ENCODE assay signal across 15 cellular contexts in genomic region chr2:186968277-186968676, GRCh38.
DNase-seq lines count a peak whose midpoint lies in the region; ATAC-seq, FAIRE-seq and TF ChIP-seq lines count a peak whose summit lies in the region.
"Had no signal": no experiment of that assay in that cellular context is flagged by ENCODE, and none has a peak within 500 bp of the region (broad histone marks: within the 10 kb centered on the region; RNA-seq: fewer than 3 reads in every experiment).

No MANE protein-coding gene starts in this region.

- no peaks in the 10 kb centered on the region for H3K27me3 Mint-ChIP-seq in activated T-helper 1 cell treated with anti-CD3 and anti-CD28 coated beads, Interleukin-12 subunit alpha, Interleukin-12 subunit beta, Interleukin-2, Interleukin-4 antibody, amounts not matched to agents 30 ng/mL and 10 ng/mL and 1 ng/mL, durations not matched to agents 14 hours and 24 hours and 36 hours (ENCODE audit: insufficient read depth)

- H3K4me3 Mint-ChIP-seq in activated T-helper 1 cell treated with anti-CD3 and anti-CD28 coated beads, Interleukin-12 subunit alpha, Interleukin-12 subunit beta, Interleukin-2, Interleukin-4 antibody, amounts not matched to agents 30 ng/mL and 10 ng/mL and 1 ng/mL, durations not matched to agents 14 hours and 24 hours and 36 hours = no peak overlapping the region
- H3K4me3 Mint-ChIP-seq: nephron had no signal

- H3K4me2 ChIP-seq in KMS-11 = peak overlapping the region; percentile 81

- no peaks in the 10 kb centered on the region for H3K9me3 Mint-ChIP-seq in activated T-helper 1 cell treated with anti-CD3 and anti-CD28 coated beads, Interleukin-12 subunit alpha, Interleukin-12 subunit beta, Interleukin-2, Interleukin-4 antibody, amounts not matched to agents 30 ng/mL and 10 ng/mL and 1 ng/mL, durations not matched to agents 14 hours and 24 hours and 36 hours
- H3K9me3 Mint-ChIP-seq: nephron had no signal

- H3K27ac Mint-ChIP-seq in activated T-helper 1 cell treated with anti-CD3 and anti-CD28 coated beads, Interleukin-12 subunit alpha, Interleukin-12 subunit beta, Interleukin-2, Interleukin-4 antibody, amounts not matched to agents 30 ng/mL and 10 ng/mL and 1 ng/mL, durations not matched to agents 14 hours and 24 hours and 36 hours = no peak overlapping the region
- H3K27ac Mint-ChIP-seq: nephron had no signal

- H3K4me1 ChIP-seq in KMS-11 (ENCODE audit: low read depth, poor library complexity, severe bottlenecking) (peaks cover 77% of the 10 kb centered on the region), kidney (ENCODE audit: control insufficient read depth in 1 of 2, insufficient read depth in 1 of 2, low read depth in 1 of 2, low read length in 2 of 2) (no peaks in the 10 kb centered on the region), HAP-1 (no peaks in the 10 kb centered on the region)

- in situ Hi-C loops in GM13977 (cut with MboI; ENCODE audit: low pct_unique_long_range_greater_than_20kb, low sequenced_read_pairs, unreplicated experiment) (no loop called here), HAP-1 (cut with MboI; ENCODE audit: low sequenced_read_pairs) (no loop called here)

- FAIRE-seq in kidney (lab: Jason Lieb, UNC) = no peak

- H3K27ac ChIP-seq in KMS-11 (peak overlapping the region; percentile 92), kidney (ENCODE audit: low read depth in 2 of 2, low read length in 2 of 2) (no peak overlapping the region)
- H3K27ac ChIP-seq: VCaP had no signal

- no peaks in the 10 kb centered on the region; the same call in 1 of the 2 replicates for H3K27me3 ChIP-seq in KMS-11 (ENCODE audit: insufficient read depth, low read depth)
- no peaks in the 10 kb centered on the region for H3K27me3 ChIP-seq in HAP-1 (ENCODE audit: low read depth)

- peak overlapping the region; percentile 68 for H2AFZ ChIP-seq in KMS-11 (ENCODE audit: low read depth)

- H3K4me1 Mint-ChIP-seq in activated T-helper 1 cell treated with anti-CD3 and anti-CD28 coated beads, Interleukin-12 subunit alpha, Interleukin-12 subunit beta, Interleukin-2, Interleukin-4 antibody, amounts not matched to agents 30 ng/mL and 10 ng/mL and 1 ng/mL, durations not matched to agents 14 hours and 24 hours and 36 hours (ENCODE audit: low read depth) = no peaks in the 10 kb centered on the region
- H3K4me1 Mint-ChIP-seq: nephron had no signal

- no peak for TF ChIP-seq CTCF in GM13977 (IDR thresholded peaks at IDR 0.05; ENCODE audit: extremely low read depth, insufficient read depth, missing control alignments)
- TF ChIP-seq CTCF in KMS-11 (conservative IDR thresholded peaks at IDR 0.05; ENCODE audit: low read depth, low read length) = no peak
- TF ChIP-seq CTCF in kidney (IDR thresholded peaks at IDR 0.05; ENCODE audit: borderline replicate concordance, extremely low read depth, insufficient read depth) = no peak

- no peaks in the 10 kb centered on the region for H3K9me3 ChIP-seq in kidney (ENCODE audit: control insufficient read depth in 1 of 2, low read length in 2 of 2)
- no peaks in the 10 kb centered on the region for H3K9me3 ChIP-seq in HAP-1

- H3K36me3 Mint-ChIP-seq in activated T-helper 1 cell treated with anti-CD3 and anti-CD28 coated beads, Interleukin-12 subunit alpha, Interleukin-12 subunit beta, Interleukin-2, Interleukin-4 antibody, amounts not matched to agents 30 ng/mL and 10 ng/mL and 1 ng/mL, durations not matched to agents 14 hours and 24 hours and 36 hours (ENCODE audit: low read depth) = no peaks in the 10 kb centered on the region

- intact Hi-C loops in kidney (cut with DNase I) = no loop called here
- intact Hi-C loops in activated T-helper 1 cell treated with anti-CD3 and anti-CD28 coated beads, Interleukin-12 subunit alpha, Interleukin-12 subunit beta, Interleukin-2, Interleukin-4 antibody, amounts not matched to agents 30 ng/mL and 10 ng/mL and 1 ng/mL, durations not matched to agents 14 hours and 24 hours and 36 hours (cut with micrococcal nuclease) = no loop called here

- H3K4me3 ChIP-seq in KMS-11 (IDR thresholded peaks at IDR 0.05; ENCODE audit: insufficient read depth, low read depth, low read length) (no peak overlapping the region), kidney (ENCODE audit: low read length in 2 of 2) (no peak overlapping the region), HAP-1 (no peak overlapping the region)

- H3K9ac ChIP-seq in KMS-11 = peak overlapping the region; percentile 36; the same call in 1 of the 2 replicates
- no peak overlapping the region for H3K9ac ChIP-seq in kidney (ENCODE audit: low read length in 2 of 2)

- H4K20me1 ChIP-seq in KMS-11 (ENCODE audit: insufficient read depth) = no peaks in the 10 kb centered on the region

- peak; percentile 51 for DNase-seq in GM13977 (ENCODE audit: low spot score)
- DNase-seq in NCI-H1436 treated with DMSO at 0.1 percent for 48 hours (lab: John Stamatoyannopoulos, UW) = no peak
- no peak for DNase-seq in kidney
- DNase-seq in HAP-1 (ENCODE audit: low spot score in 2 of 2) = no peak
- no peak for DNase-seq in activated T-helper 1 cell treated with anti-CD3 and anti-CD28 coated beads, Interleukin-12 subunit alpha, Interleukin-12 subunit beta, Interleukin-2, Interleukin-4 antibody, amounts not matched to agents 30 ng/mL and 10 ng/mL and 1 ng/mL, durations not matched to agents 14 hours and 24 hours and 36 hours (ENCODE audit: low spot score)
- DNase-seq: amniotic stem cell, DMS79, foreskin melanocyte, NCI-H524 treated with DMSO at 0.1 percent for 48 hours, SIG-M5 had no signal

- H3K79me2 ChIP-seq in KMS-11 (ENCODE audit: insufficient read depth, low read depth) = no peaks in the 10 kb centered on the region

- ATAC-seq in GM19455 (IDR thresholded peaks at IDR 0.05; ENCODE audit: unreplicated experiment) (peak; percentile 91), HG02884 (IDR thresholded peaks at IDR 0.05; ENCODE audit: unreplicated experiment) (peak; percentile 85)

- no peaks in the 10 kb centered on the region for H3K36me3 ChIP-seq in KMS-11 (ENCODE audit: insufficient read depth)
- H3K36me3 ChIP-seq in kidney (ENCODE audit: control insufficient read depth in 1 of 2, insufficient read depth in 2 of 2, low read length in 2 of 2) = no peaks in the 10 kb centered on the region
- no peaks in the 10 kb centered on the region for H3K36me3 ChIP-seq in HAP-1 (replicated peaks)
